ENCODE assay signal across 8 cellular contexts in the genomic region with DNA sequence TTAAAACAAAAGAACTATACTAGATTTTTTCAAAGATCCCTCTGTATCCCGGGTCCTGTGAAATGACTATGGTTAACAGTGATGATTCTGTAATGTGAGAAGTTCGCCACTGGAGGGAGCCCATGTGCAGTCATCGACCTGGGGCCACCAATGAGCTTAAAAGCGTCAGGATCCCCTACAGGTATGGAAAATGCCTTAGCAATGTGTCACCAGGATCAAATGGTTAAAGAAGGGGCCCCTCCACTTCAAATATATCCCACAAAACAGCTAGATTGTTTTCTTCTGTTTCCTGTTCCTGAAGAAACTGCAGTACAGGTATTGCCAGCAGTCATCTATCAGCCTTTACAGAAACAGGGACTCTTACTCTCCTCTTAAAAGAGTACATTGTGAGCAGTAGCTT. TPM values are rescaled to one million over a fixed set of nuclear protein-coding genes. Genes with fewer than 3 reads are reported as not detected.
DNase-seq lines count a peak whose midpoint lies in the region; ATAC-seq and TF ChIP-seq lines count a peak whose summit lies in the region.

No MANE protein-coding gene starts in this region.

- H3K9ac ChIP-seq in neuronal stem cell (ENCODE audit: low read depth, low read length, poor library complexity) = no peak overlapping the region

- H2BK15ac ChIP-seq in neuronal stem cell (ENCODE audit: low read length) = no peak overlapping the region

- peak; percentile 92 for TF ChIP-seq CTCF in OCI-LY7 (conservative IDR thresholded peaks at IDR 0.05; ENCODE audit: low read length)
- TF ChIP-seq CTCF in thyroid gland (IDR thresholded peaks at IDR 0.05) = peak; percentile 20 to 75 (median 56)

- H3K9me3 ChIP-seq in OCI-LY7 (ENCODE audit: low read length) (no peaks in the 10 kb centered on the region), neuronal stem cell (replicated peaks in 1 of 2; ENCODE audit: control insufficient read depth in 2 of 2, insufficient read depth in 1 of 2, low read depth in 1 of 2, low read length in 2 of 2) (peaks cover 0 to 1% of the 10 kb centered on the region in 2 donors), thyroid gland (no peaks in the 10 kb centered on the region)

- no peaks in the 10 kb centered on the region for H3K36me3 ChIP-seq in OCI-LY7 (ENCODE audit: insufficient read depth, low read length)
- no peaks in the 10 kb centered on the region for H3K36me3 ChIP-seq in neuronal stem cell (replicated peaks in 1 of 2; ENCODE audit: control insufficient read depth in 2 of 2, insufficient read depth in 2 of 2, low read length in 2 of 2)
- H3K36me3 ChIP-seq in thyroid gland = no peaks in the 10 kb centered on the region

- no peak overlapping the region for H2AFZ ChIP-seq in OCI-LY7 (ENCODE audit: low read length)
- H2AFZ ChIP-seq in neuronal stem cell (ENCODE audit: low read length) = peak overlapping the region; percentile 61

- H3K79me1 ChIP-seq in neuronal stem cell (ENCODE audit: low read depth, low read length) = no peaks in the 10 kb centered on the region

- no peaks in the 10 kb centered on the region for H3K9me3 Mint-ChIP-seq in activated T-cell treated with anti-CD3 and anti-CD28 coated beads, Interleukin-2, amount 50 U/mL, for 4 hours

- no peaks in the 10 kb centered on the region for H3K9me2 ChIP-seq in OCI-LY7 (ENCODE audit: insufficient read depth, low read length)

- H3K4me3 ChIP-seq in OCI-LY7 (ENCODE audit: low read depth, low read length, poor library complexity, severe bottlenecking) (no peak overlapping the region), neuronal stem cell (ENCODE audit: low read length in 2 of 2) (no peak overlapping the region), thyroid gland (replicated peaks in 1 of 3) (no peak overlapping the region)

- H3K4me3 Mint-ChIP-seq in activated T-cell treated with anti-CD3 and anti-CD28 coated beads, Interleukin-2, amount 50 U/mL, for 4 hours = no peak overlapping the region

- H3K23ac ChIP-seq in neuronal stem cell (ENCODE audit: low read depth, low read length, poor library complexity) = no peak overlapping the region

- no peaks in the 10 kb centered on the region for H4K20me1 ChIP-seq in OCI-LY7 (ENCODE audit: insufficient read depth, low read length)

- POLR2A ChIA-PET in OCI-LY7 (lab: Charles Lee) = interaction anchor here (1.4 kb wide), 1 partner anchor 25 kb away, joined by 3 read pairs; no protein-coding TSS in a partner anchor

- no CpG with 5 or more reads among the region's 4 CpGs for WGBS in neuronal stem cell (ENCODE audit: extremely low coverage in 2 of 2, insufficient read length in 2 of 2, insufficient replicate concordance in 1 of 2), 2 donors
- WGBS in thyroid gland, 2 donors = 0 to 1% methylated on average over 4 of the region's 4 CpGs

- H3K18ac ChIP-seq in neuronal stem cell (ENCODE audit: low read length) = no peak overlapping the region

- H3K27me3 ChIP-seq in neuronal stem cell (ENCODE audit: control insufficient read depth in 3 of 3, insufficient read depth in 3 of 3, low read depth in 1 of 3, low read length in 3 of 3) (no peaks in the 10 kb centered on the region), thyroid gland (no peaks in the 10 kb centered on the region)

- H3K4ac ChIP-seq in neuronal stem cell (ENCODE audit: low read length) = no peak overlapping the region

- no peak overlapping the region for H2BK12ac ChIP-seq in neuronal stem cell (ENCODE audit: low read length)

- H3K27ac ChIP-seq in OCI-LY7 (ENCODE audit: low read depth, low read length, poor library complexity, severe bottlenecking) (no peak overlapping the region), neuronal stem cell (replicated peaks; ENCODE audit: low read length) (no peak overlapping the region), thyroid gland (no peak overlapping the region)

- TF ChIP-seq POLR2A in thyroid gland (IDR thresholded peaks at IDR 0.05) = no peak

- no peak overlapping the region for H4K8ac ChIP-seq in neuronal stem cell (ENCODE audit: low read depth, low read length)

- no TSS peak for BruUV-seq in OCI-LY7 (replicated peaks; lab: Mats Ljungman, UMichigan)

- no peak overlapping the region for H3K14ac ChIP-seq in neuronal stem cell (ENCODE audit: low read length)

- no peak overlapping the region for H2BK120ac ChIP-seq in neuronal stem cell (ENCODE audit: low read depth, low read length)

- intact Hi-C loops in OCI-LY7 (cut with micrococcal nuclease; ENCODE audit: unreplicated experiment) = loop anchor here (10.0 kb wide), 2 partner anchors 236 to 536 kb away; no protein-coding TSS in a partner anchor
- intact Hi-C loops in thyroid gland (cut with DNase I) = no loop called here

- peaks cover 8% of the 10 kb centered on the region for H3K4me1 ChIP-seq in OCI-LY7 (ENCODE audit: insufficient read depth, low read length, poor library complexity, severe bottlenecking)
- H3K4me1 ChIP-seq in neuronal stem cell (ENCODE audit: control insufficient read depth in 2 of 2, insufficient read depth in 1 of 2, low read depth in 1 of 2, low read length in 2 of 2) = peaks cover 0 to 2% of the 10 kb centered on the region in 2 donors
- no peaks in the 10 kb centered on the region for H3K4me1 ChIP-seq in thyroid gland

- H3K79me2 ChIP-seq in OCI-LY7 (ENCODE audit: insufficient read depth, low read depth, low read length) = no peaks in the 10 kb centered on the region

- DNase-seq in GM03348 (ENCODE audit: low spot score) = peak; percentile 77
- peak; percentile 54 for DNase-seq in HT1080 (ENCODE audit: low read depth)
- DNase-seq in OCI-LY7 (ENCODE audit: low spot score) = peak; percentile 64
- peak; percentile 72 for DNase-seq in activated T-cell treated with anti-CD3 and anti-CD28 coated beads, Interleukin-2, amount 50 U/mL, for 4 hours
- DNase-seq in fibroblast of peridontal ligament (ENCODE audit: extremely low read depth) = peak; percentile 66
- DNase-seq in neuronal stem cell (ENCODE audit: low spot score) = peak; percentile 65
- DNase-seq in thyroid gland = peak; percentile 51 to 67

- H3K4me2 ChIP-seq in OCI-LY7 (ENCODE audit: low read length) (no peak overlapping the region), neuronal stem cell (ENCODE audit: insufficient read depth, low read length, poor library complexity, severe bottlenecking) (no peak overlapping the region)

- CTCF ChIA-PET in OCI-LY7 (lab: Charles Lee; ENCODE audit: unreplicated experiment) = interaction anchor here (1.3 kb wide), 1 partner anchor 22 kb away, joined by 3 read pairs; no protein-coding TSS in a partner anchor

- H2AK5ac ChIP-seq in neuronal stem cell (ENCODE audit: low read depth, low read length) = no peak overlapping the region

- no peak overlapping the region for H4K91ac ChIP-seq in neuronal stem cell (ENCODE audit: low read depth, low read length, poor library complexity)

- no peaks in the 10 kb centered on the region for H3K36me3 Mint-ChIP-seq in activated T-cell treated with anti-CD3 and anti-CD28 coated beads, Interleukin-2, amount 50 U/mL, for 4 hours (ENCODE audit: insufficient read depth)

- ATAC-seq in activated T-cell treated with anti-CD3 and anti-CD28 coated beads, Interleukin-2, amount 50 U/mL, for 4 hours = peak in 1 of 2 donors; percentile 36
- ATAC-seq in HG03432 (IDR thresholded peaks at IDR 0.05; ENCODE audit: unreplicated experiment) = no peak

- H3K4me1 Mint-ChIP-seq in activated T-cell treated with anti-CD3 and anti-CD28 coated beads, Interleukin-2, amount 50 U/mL, for 4 hours (ENCODE audit: low read depth) = peaks cover 38% of the 10 kb centered on the region

- H3K27me3 Mint-ChIP-seq in activated T-cell treated with anti-CD3 and anti-CD28 coated beads, Interleukin-2, amount 50 U/mL, for 4 hours (ENCODE audit: low read depth) = no peaks in the 10 kb centered on the region

- no peak overlapping the region for H2BK5ac ChIP-seq in neuronal stem cell (ENCODE audit: low read length)

RNA-seq across cellular contexts. Expression of a gene that starts 15.3 kb away (rescaled TPM):
- 0.10 and 0.66 TPM in 2 replicates for total RNA-seq in HT1080 (2014; rRNA removed; shearing (Covaris generic))
- not detected in 2 replicates for polyA plus RNA-seq in HT1080 (2015; cell fraction: cytosol; rRNA removed)
- not detected in 2 replicates for polyA plus RNA-seq in HT1080 (2015; cell fraction: nucleus; rRNA removed)
- total RNA-seq in OCI-LY7 (2014; rRNA removed; shearing (Covaris generic)) = not detected in 2 replicates
- not detected in 2 replicates for total RNA-seq in OCI-LY7 (2022)
- not detected for total RNA-seq in activated T-cell treated with anti-CD3 and anti-CD28 coated beads, Interleukin-2, amount 50 U/mL, for 4 hours
- not detected for polyA plus RNA-seq in neuronal stem cell (2013, experiment 1 of 2)
- polyA plus RNA-seq in neuronal stem cell (2013, experiment 2 of 2) = not detected
- not detected for total RNA-seq in thyroid gland
